In the genomic region with DNA sequence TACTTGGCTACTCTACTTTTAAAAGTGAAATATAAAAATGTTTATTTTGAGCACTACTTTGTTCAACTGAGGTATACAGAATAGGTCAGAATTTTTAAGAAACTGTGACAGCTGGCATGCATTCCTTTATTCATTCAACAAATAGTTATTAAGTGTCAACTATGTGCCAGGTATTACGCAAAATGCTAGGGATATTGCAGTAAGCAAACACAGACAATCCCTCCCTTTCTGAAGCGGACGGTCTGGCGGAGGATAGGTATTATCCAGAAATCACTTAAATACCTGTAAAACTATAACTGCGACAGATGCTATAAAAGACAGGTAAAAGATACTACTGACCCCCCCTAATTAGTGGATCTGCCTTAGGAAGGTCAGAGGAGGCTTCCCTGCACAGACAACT, we compare ENCODE assay signal across 13 cellular contexts. TPM values are rescaled to one million over a fixed set of nuclear protein-coding genes. Genes with fewer than 3 reads are reported as not detected.
DNase-seq lines count a peak whose midpoint lies in the region; ATAC-seq and TF ChIP-seq lines count a peak whose summit lies in the region.
"Had no signal": no experiment of that assay in that cellular context is flagged by ENCODE, and none has a peak within 500 bp of the region (broad histone marks: within the 10 kb centered on the region; RNA-seq: fewer than 3 reads in every experiment).

No MANE protein-coding gene starts in this region.

- DNase-seq in EH (ENCODE audit: low read depth) (peak; percentile 13), RWPE1 (ENCODE audit: low spot score) (peak; percentile 47), fibroblast of mammary gland (ENCODE audit: low read depth) (peak; percentile 23), renal cortical epithelial cell (ENCODE audit: low read depth) (peak; percentile 33), NCI-H526 (lab: John Stamatoyannopoulos, UW) (no peak)
- DNase-seq: activated CD4-positive, alpha-beta T cell treated with anti-CD3 and anti-CD28 coated beads, Interleukin-2, amount 10 ng/mL, durations not matched to agents 7 days and 5 days; activated gamma-delta T cell treated with Interleukin-2 at 50 U/mL for 16 hours; NCI-H1092 treated with DMSO at 0.1 percent for 48 hours; stimulated activated naive B cell treated with anti-CD40 and anti-IgM and Interleukin-4, amounts not matched to agents 10 μg/mL and 1 μg/mL and 100 μg/mL, for 72 hours had no signal

- no peak overlapping the region for H3K27ac ChIP-seq in RWPE1
- H3K27ac ChIP-seq: neutrophil had no signal

- POLR2A ChIA-PET in RWPE1 (lab: Yijun Ruan, JAX; ENCODE audit: low non-redundant PET), result no interaction called here

- no peak for TF ChIP-seq CTCF in RWPE1 (conservative IDR thresholded peaks at IDR 0.05; ENCODE audit: low read depth)
- TF ChIP-seq CTCF in fibroblast of mammary gland (conservative IDR thresholded peaks at IDR 0.05; ENCODE audit: control insufficient read depth, insufficient read depth, low read depth, low read length), result no peak

- CTCF ChIA-PET in RWPE1 (lab: Yijun Ruan, JAX), result interaction anchor here (1.1 to 1.2 kb wide), 2 partner anchors 30 to 103 kb away, joined by 3 to 4 read pairs; no protein-coding TSS in a partner anchor

- ATAC-seq in HG03460 (IDR thresholded peaks at IDR 0.05; ENCODE audit: unreplicated experiment) (no peak), HG02840 (IDR thresholded peaks at IDR 0.05; ENCODE audit: low FRiP score, unreplicated experiment) (no peak), GM19035 (IDR thresholded peaks at IDR 0.05; ENCODE audit: unreplicated experiment) (no peak)
- ATAC-seq: stimulated activated naive B cell treated with anti-CD40 and anti-IgM and Interleukin-4, amounts not matched to agents 10 μg/mL and 1 μg/mL and 100 μg/mL, for 72 hours had no signal

- no peak overlapping the region for H3K4me3 ChIP-seq in fibroblast of mammary gland (ENCODE audit: control insufficient read depth, low read depth, low read length)

RNA-seq across cellular contexts. Expression of a gene that starts 26.1 kb away (rescaled TPM):
- 13.4 and 18.2 TPM in 2 replicates for total RNA-seq in renal cortical epithelial cell

Comparison
In these comparisons a context has a peak if more than half of its experiments do, and no peak if none do; other contexts are left out.
1. DNase-seq: peak in EH (single experiment), RWPE1 (single experiment), fibroblast of mammary gland (single experiment) and renal cortical epithelial cell (single experiment); none in NCI-H526 (0 of 2).